ENCODE assay signal across 22 cellular contexts in genomic region chr12:75831413-75831812, GRCh38.
DNase-seq lines count a peak whose midpoint lies in the region; ATAC-seq and TF ChIP-seq lines count a peak whose summit lies in the region.
"Had no signal": no experiment of that assay in that cellular context is flagged by ENCODE, and none has a peak within 500 bp of the region (broad histone marks: within the 10 kb centered on the region; RNA-seq: fewer than 3 reads in every experiment).

No MANE protein-coding gene starts in this region.

- POLR2A ChIA-PET in A673 (lab: Charles Lee; ENCODE audit: low non-redundant PET) = no interaction called here

- H3K27ac ChIP-seq in A673 (ENCODE audit: low read depth, low read length, poor library complexity, severe bottlenecking) = no peak overlapping the region
- H3K27ac ChIP-seq: lower lobe of right lung, ovary had no signal

- TF ChIP-seq CTCF in A673 (conservative IDR thresholded peaks at IDR 0.05; ENCODE audit: low read depth, low read length) (no peak), progenitor cell of endocrine pancreas (IDR thresholded peaks at IDR 0.05; ENCODE audit: unreplicated experiment) (no peak)

- no peak overlapping the region for H3K27ac Mint-ChIP-seq in progenitor cell of endocrine pancreas
- H3K27ac Mint-ChIP-seq: stimulated activated naive B cell treated with anti-CD40 and anti-IgM and Interleukin-4, amounts not matched to agents 10 μg/mL and 1 μg/mL and 100 μg/mL, for 72 hours had no signal

- no peaks in the 10 kb centered on the region for H3K36me3 ChIP-seq in A673 (ENCODE audit: insufficient read depth, low read length, poor library complexity, severe bottlenecking)
- H3K36me3 ChIP-seq: lower lobe of right lung, ovary had no signal

- H3K4me1 Mint-ChIP-seq in progenitor cell of endocrine pancreas (ENCODE audit: low read depth) = peaks cover 3% of the 10 kb centered on the region
- H3K4me1 Mint-ChIP-seq: stimulated activated naive B cell treated with anti-CD40 and anti-IgM and Interleukin-4, amounts not matched to agents 10 μg/mL and 1 μg/mL and 100 μg/mL, for 72 hours had no signal

- H3K36me3 Mint-ChIP-seq in progenitor cell of endocrine pancreas (ENCODE audit: insufficient read depth) = no peaks in the 10 kb centered on the region
- H3K36me3 Mint-ChIP-seq: stimulated activated naive B cell treated with anti-CD40 and anti-IgM and Interleukin-4, amounts not matched to agents 10 μg/mL and 1 μg/mL and 100 μg/mL, for 72 hours had no signal

- in situ Hi-C loops in KBM-7 (cut with MboI; ENCODE audit: low pct_unique_long_range_greater_than_20kb, low sequenced_read_pairs) = no loop called here

- CTCF ChIA-PET in A673 (lab: Charles Lee) = no interaction called here

- no peaks in the 10 kb centered on the region for H3K9me3 ChIP-seq in A673 (ENCODE audit: low read depth, low read length, poor library complexity, severe bottlenecking)
- H3K9me3 ChIP-seq: lower lobe of right lung, ovary had no signal

- no peaks in the 10 kb centered on the region for H3K27me3 Mint-ChIP-seq in progenitor cell of endocrine pancreas

- H3K4me3 ChIP-seq in A673 (ENCODE audit: low read depth, low read length, poor library complexity, severe bottlenecking) = no peak overlapping the region
- H3K4me3 ChIP-seq: lower lobe of right lung, ovary had no signal

- ATAC-seq in left ventricle myocardium superior (peak; percentile 57), HG03432 (IDR thresholded peaks at IDR 0.05; ENCODE audit: unreplicated experiment) (no peak), GM21526 (IDR thresholded peaks at IDR 0.05; ENCODE audit: low FRiP score, unreplicated experiment) (no peak)
- ATAC-seq: lower lobe of right lung; stimulated activated naive B cell treated with anti-CD40 and anti-IgM and Interleukin-4, amounts not matched to agents 10 μg/mL and 1 μg/mL and 100 μg/mL, for 72 hours had no signal

- H3K4me1 ChIP-seq in A673 (ENCODE audit: insufficient read depth, low read length, poor library complexity, severe bottlenecking) = peaks cover 5% of the 10 kb centered on the region
- H3K4me1 ChIP-seq: lower lobe of right lung had no signal

- no TSS peak for BruUV-seq in A673 (replicated peaks; lab: Mats Ljungman, UMichigan)

- intact Hi-C loops in A673 (cut with micrococcal nuclease; ENCODE audit: unreplicated experiment) = no loop called here
- intact Hi-C loops in left ventricle myocardium superior (cut with micrococcal nuclease) = no loop called here

- DNase-seq in A673 (ENCODE audit: low spot score) (peak; percentile 26), KBM-7 (peak; percentile 23), amniotic epithelial cell (ENCODE audit: low read depth) (peak; percentile 51), left ventricle myocardium superior (no peak), progenitor cell of endocrine pancreas (ENCODE audit: low spot score, unreplicated experiment) (no peak), NCI-H2107 (lab: John Stamatoyannopoulos, UW) (no peak)
- DNase-seq: activated CD4-positive, alpha-beta T cell treated with anti-CD3 and anti-CD28 coated beads for 4 hours; activated effector memory CD4-positive, alpha-beta T cell treated with Interleukin-2 at 50 U/mL for 16 hours; AML-193; caudate nucleus; COR-L47; EL; Karpas-422; lower lobe of right lung; NCI-H345; NK-92 treated with Interleukin-12 subunit alpha and Interleukin-12 subunit beta, amount 100 ng/mL, for 24 hours; ovary; RPMI8226; stimulated activated naive B cell treated with anti-CD40 and anti-IgM and Interleukin-4, amounts not matched to agents 10 μg/mL and 1 μg/mL and 100 μg/mL, for 72 hours; SW 1271 had no signal

- no peak overlapping the region for H3K4me3 Mint-ChIP-seq in progenitor cell of endocrine pancreas (ENCODE audit: low read depth)
- H3K4me3 Mint-ChIP-seq: stimulated activated naive B cell treated with anti-CD40 and anti-IgM and Interleukin-4, amounts not matched to agents 10 μg/mL and 1 μg/mL and 100 μg/mL, for 72 hours had no signal

- H3K27me3 ChIP-seq in A673 (replicated peaks; ENCODE audit: insufficient read depth, low read depth, low read length, poor library complexity) = no peaks in the 10 kb centered on the region
- H3K27me3 ChIP-seq: ovary had no signal

- H3K9me3 Mint-ChIP-seq in progenitor cell of endocrine pancreas (ENCODE audit: low read depth) = peaks cover 6% of the 10 kb centered on the region
- H3K9me3 Mint-ChIP-seq: stimulated activated naive B cell treated with anti-CD40 and anti-IgM and Interleukin-4, amounts not matched to agents 10 μg/mL and 1 μg/mL and 100 μg/mL, for 72 hours had no signal

Comparison
In these comparisons a context has a peak if more than half of its experiments do, and no peak if none do; other contexts are left out.
1. DNase-seq: peak in A673 (single experiment), KBM-7 (single experiment) and amniotic epithelial cell (single experiment); none in left ventricle myocardium superior (single experiment), progenitor cell of endocrine pancreas (single experiment) and NCI-H2107 (single experiment).